18 cellular contexts compared by ENCODE assay signal in genomic region chr5:7269591-7270274, GRCh38.
"Had no signal": no experiment of that assay in that cellular context is flagged by ENCODE, and none has a peak within 500 bp of the region (broad histone marks: within the 10 kb centered on the region; RNA-seq: fewer than 3 reads in every experiment).

No MANE protein-coding gene starts in this region.

- H3K36me3 ChIP-seq: spleen, transverse colon had no signal

- H3K36me3 Mint-ChIP-seq: naive thymus-derived CD8-positive, alpha-beta T cell; stimulated activated memory B cell treated with anti-CD40 and anti-IgM and Interleukin-4, amounts not matched to agents 10 μg/mL and 1 μg/mL and 100 μg/mL, for 72 hours had no signal

- H3K27me3 Mint-ChIP-seq: stimulated activated memory B cell treated with anti-CD40 and anti-IgM and Interleukin-4, amounts not matched to agents 10 μg/mL and 1 μg/mL and 100 μg/mL, for 72 hours; stimulated activated naive CD8-positive, alpha-beta T cell treated with anti-CD3 and anti-CD28 coated beads, Interleukin-15, amount 100 ng/mL, for 72 hours had no signal

- H3K27me3 ChIP-seq: spleen, testis, transverse colon had no signal

- ATAC-seq: esophagus mucosa; left lobe of liver; mucosa of descending colon; naive thymus-derived CD8-positive, alpha-beta T cell; sciatic nerve; stimulated activated memory B cell treated with anti-CD40 and anti-IgM and Interleukin-4, amounts not matched to agents 10 μg/mL and 1 μg/mL and 100 μg/mL, for 72 hours; stimulated activated naive CD8-positive, alpha-beta T cell treated with anti-CD3 and anti-CD28 coated beads, Interleukin-15, amount 100 ng/mL, for 72 hours had no signal

- H3K9me3 ChIP-seq: mucosa of descending colon, spleen, testis, transverse colon had no signal

- H3K4me3 Mint-ChIP-seq: naive thymus-derived CD8-positive, alpha-beta T cell; stimulated activated memory B cell treated with anti-CD40 and anti-IgM and Interleukin-4, amounts not matched to agents 10 μg/mL and 1 μg/mL and 100 μg/mL, for 72 hours; stimulated activated naive CD8-positive, alpha-beta T cell treated with anti-CD3 and anti-CD28 coated beads, Interleukin-15, amount 100 ng/mL, for 72 hours had no signal

- H3K4me1 Mint-ChIP-seq: naive thymus-derived CD8-positive, alpha-beta T cell; stimulated activated memory B cell treated with anti-CD40 and anti-IgM and Interleukin-4, amounts not matched to agents 10 μg/mL and 1 μg/mL and 100 μg/mL, for 72 hours; stimulated activated naive CD8-positive, alpha-beta T cell treated with anti-CD3 and anti-CD28 coated beads, Interleukin-15, amount 100 ng/mL, for 72 hours had no signal

- H3K4me3 ChIP-seq: coronary artery, mucosa of descending colon, spleen, testis, transverse colon had no signal

- H3K4me1 ChIP-seq: spleen, testis, transverse colon had no signal

- H3K9me3 Mint-ChIP-seq: stimulated activated naive CD8-positive, alpha-beta T cell treated with anti-CD3 and anti-CD28 coated beads, Interleukin-15, amount 100 ng/mL, for 72 hours had no signal

- H3K27ac ChIP-seq: coronary artery, spleen, testis, transverse colon had no signal

- H3K27ac Mint-ChIP-seq: naive thymus-derived CD8-positive, alpha-beta T cell; stimulated activated memory B cell treated with anti-CD40 and anti-IgM and Interleukin-4, amounts not matched to agents 10 μg/mL and 1 μg/mL and 100 μg/mL, for 72 hours; stimulated activated naive CD8-positive, alpha-beta T cell treated with anti-CD3 and anti-CD28 coated beads, Interleukin-15, amount 100 ng/mL, for 72 hours had no signal

- DNase-seq: effector CD4-positive, alpha-beta T cell; islet precursor cell; mammary epithelial cell; mucosa of descending colon; naive thymus-derived CD8-positive, alpha-beta T cell; posterior cingulate gyrus; spleen; stimulated activated CD4-positive, alpha-beta T cell treated with anti-CD3 and anti-CD28 coated beads, Interleukin-15, amount 100 ng/mL, for 24 hours; stimulated activated CD4-positive, alpha-beta T cell treated with anti-CD3 and anti-CD28 coated beads, Interleukin-1b, Interleukin-23, amount 100 ng/mL, for 48 hours; stimulated activated CD4-positive, alpha-beta T cell treated with anti-CD3 and anti-CD28 coated beads, Interleukin-4, amount 100 ng/mL, for 24 hours; stimulated activated naive CD8-positive, alpha-beta T cell treated with anti-CD3 and anti-CD28 coated beads, Interleukin-15, amount 100 ng/mL, for 72 hours; testis; transverse colon had no signal
